16 cellular contexts compared by ENCODE assay signal in genomic region chr5:54905246-54905770, GRCh38.
DNase-seq lines count a peak whose midpoint lies in the region; ATAC-seq and TF ChIP-seq lines count a peak whose summit lies in the region.
"Had no signal": no experiment of that assay in that cellular context is flagged by ENCODE, and none has a peak within 500 bp of the region (broad histone marks: within the 10 kb centered on the region; RNA-seq: fewer than 3 reads in every experiment).

No MANE protein-coding gene starts in this region.

- no TSS peak for BruUV-seq in mammary epithelial cell (replicated peaks; lab: Mats Ljungman, UMichigan)
- no TSS peak for BruUV-seq in MCF 10A (replicated peaks; lab: Mats Ljungman, UMichigan)

- CTCF ChIA-PET in mammary epithelial cell (lab: Charles Lee; ENCODE audit: low non-redundant PET), result interaction anchor here (2.5 kb wide), 1 partner anchor 254 kb away, joined by 25 read pairs; the partner anchor contains the start of gene GPX8
- CTCF ChIA-PET in MCF 10A (lab: Yijun Ruan, JAX), result interaction anchor here (0.6 to 9.6 kb wide), 25 partner anchors 10 to 501 kb away, joined by 3 to 100 read pairs (median 4); partner anchors contain the start of genes GPX8 and GZMK

- H3K27me3 ChIP-seq in mammary epithelial cell (ENCODE audit: insufficient read depth, low read length) (no peaks in the 10 kb centered on the region), MM.1S (replicated peaks; ENCODE audit: insufficient read depth, low read length) (no peaks in the 10 kb centered on the region)

- H3K9ac ChIP-seq in mammary epithelial cell (ENCODE audit: insufficient read depth, low read length) (no peak overlapping the region), MM.1S (ENCODE audit: low read length) (no peak overlapping the region)
- H3K9ac ChIP-seq: SK-N-SH had no signal

- in situ Hi-C loops in mammary epithelial cell (cut with MboI; ENCODE audit: low sequenced_read_pairs in 2 of 2), result loop anchor here (5.0 to 10.0 kb wide), 2 partner anchors 249 to 252 kb away; no protein-coding TSS in a partner anchor

- no peaks in the 10 kb centered on the region for H3K9me3 ChIP-seq in mammary epithelial cell (replicated peaks; ENCODE audit: insufficient read depth, low read length)
- H3K9me3 ChIP-seq in MM.1S (replicated peaks; ENCODE audit: insufficient read depth, low read length), result no peaks in the 10 kb centered on the region
- H3K9me3 ChIP-seq: HAP-1, SK-N-SH had no signal

- POLR2A ChIA-PET in MCF 10A (lab: Yijun Ruan, JAX), result interaction anchor here (0.6 to 4.1 kb wide), 5 partner anchors 39 to 255 kb away, joined by 3 to 31 read pairs (median 8); partner anchors contain the start of gene GPX8

- no peaks in the 10 kb centered on the region for H3K4me1 Mint-ChIP-seq in MCF 10A (ENCODE audit: insufficient read depth, unreplicated experiment)
- H3K4me1 Mint-ChIP-seq: GM23338 had no signal

- H3K4me2 ChIP-seq in mammary epithelial cell (ENCODE audit: insufficient read depth, low read depth, low read length), result no peak overlapping the region
- no peak overlapping the region for H3K4me2 ChIP-seq in MM.1S (ENCODE audit: low read depth, low read length)
- H3K4me2 ChIP-seq: GM23338, SK-N-SH had no signal

- ATAC-seq in HG03196 (IDR thresholded peaks at IDR 0.05; ENCODE audit: unreplicated experiment) (no peak), GM18858 (IDR thresholded peaks at IDR 0.05; ENCODE audit: unreplicated experiment) (no peak), GM19397 (IDR thresholded peaks at IDR 0.05; ENCODE audit: unreplicated experiment) (no peak)

- H3K36me3 Mint-ChIP-seq in MCF 10A (ENCODE audit: insufficient read depth, unreplicated experiment), result no peaks in the 10 kb centered on the region
- H3K36me3 Mint-ChIP-seq: CD14-positive monocyte had no signal

- H3K36me3 ChIP-seq in mammary epithelial cell (ENCODE audit: insufficient read depth, low read length), result no peaks in the 10 kb centered on the region
- H3K36me3 ChIP-seq in MM.1S (replicated peaks; ENCODE audit: insufficient read depth, low read length), result no peaks in the 10 kb centered on the region
- H3K36me3 ChIP-seq: HAP-1 had no signal

- H3K9me2 ChIP-seq in MM.1S (replicated peaks; ENCODE audit: insufficient read depth, low read length), result no peaks in the 10 kb centered on the region
- H3K9me2 ChIP-seq: SK-N-SH had no signal

- H3K4me3 ChIP-seq in mammary epithelial cell (replicated peaks in 1 of 3; ENCODE audit: insufficient read depth in 1 of 3, low read depth in 2 of 3, low read length in 3 of 3) (no peak overlapping the region), MM.1S (ENCODE audit: low read length) (no peak overlapping the region)
- H3K4me3 ChIP-seq: GM23338, HAP-1 had no signal

- dilution Hi-C loops in mammary epithelial cell (cut with HindIII; ENCODE audit: low sequenced_read_pairs), result no loop called here

- intact Hi-C loops in mammary epithelial cell (cut with micrococcal nuclease) (no loop called here), MCF 10A (cut with micrococcal nuclease) (no loop called here)

- H3K27me3 Mint-ChIP-seq in MCF 10A (ENCODE audit: insufficient read depth, unreplicated experiment), result peaks cover 32% of the 10 kb centered on the region

- H3F3A ChIP-seq in MM.1S (ENCODE audit: insufficient read depth, low read length), result peaks cover 21% of the 10 kb centered on the region

- peak; percentile 9 for DNase-seq in mammary epithelial cell
- DNase-seq in MCF 10A (ENCODE audit: unreplicated experiment), result no peak
- DNase-seq in LHCN-M2 (ENCODE audit: low read depth), result peak; percentile 63
- peak; percentile 85 for DNase-seq in left kidney (ENCODE audit: low read depth, low spot score)
- no peak for DNase-seq in MM.1S
- DNase-seq: NCI-H146, NCI-H2227 treated with DMSO at 0.1 percent for 48 hours, SIG-M5 had no signal

- TF ChIP-seq CTCF in mammary epithelial cell (conservative IDR thresholded peaks at IDR 0.05 in 1 of 2, IDR thresholded peaks at IDR 0.05 in 1 of 2; ENCODE audit: extremely low read depth in 1 of 2, insufficient read depth in 1 of 2, low read depth in 1 of 2, low read length in 2 of 2) (no peak), MCF 10A (IDR thresholded peaks at IDR 0.05; ENCODE audit: unreplicated experiment) (no peak), MM.1S (IDR thresholded peaks at IDR 0.05; ENCODE audit: low read length) (no peak)

- no peaks in the 10 kb centered on the region for H3K4me1 ChIP-seq in mammary epithelial cell (ENCODE audit: insufficient read depth, low read length)
- H3K4me1 ChIP-seq in MM.1S (ENCODE audit: low read length), result peaks cover 33% of the 10 kb centered on the region
- H3K4me1 ChIP-seq: HAP-1 had no signal

- H3K79me2 ChIP-seq in mammary epithelial cell (ENCODE audit: insufficient read depth, low read length) (no peaks in the 10 kb centered on the region), MM.1S (ENCODE audit: low read length) (no peaks in the 10 kb centered on the region)

- no peak overlapping the region for H3K27ac Mint-ChIP-seq in MCF 10A (ENCODE audit: low read depth, unreplicated experiment)
- H3K27ac Mint-ChIP-seq: GM23338 had no signal

- no peaks in the 10 kb centered on the region for H3K9me3 Mint-ChIP-seq in MCF 10A (ENCODE audit: unreplicated experiment)
- H3K9me3 Mint-ChIP-seq: CD14-positive monocyte, GM23338 had no signal

- no peak overlapping the region for H3K4me3 Mint-ChIP-seq in MCF 10A (ENCODE audit: unreplicated experiment)
- H3K4me3 Mint-ChIP-seq: CD14-positive monocyte, GM23338 had no signal

- H2AFZ ChIP-seq in mammary epithelial cell (ENCODE audit: low read depth, low read length), result no peak overlapping the region
- no peak overlapping the region for H2AFZ ChIP-seq in MM.1S (ENCODE audit: low read length)
- H2AFZ ChIP-seq: GM23338 had no signal

- H4K20me1 ChIP-seq in mammary epithelial cell (ENCODE audit: insufficient read depth, low read length) (no peaks in the 10 kb centered on the region), MM.1S (ENCODE audit: insufficient read depth, low read length) (no peaks in the 10 kb centered on the region)

- H3K27ac ChIP-seq in mammary epithelial cell (ENCODE audit: insufficient read depth, low read depth, low read length), result no peak overlapping the region
- H3K27ac ChIP-seq in MM.1S (ENCODE audit: low read length), result no peak overlapping the region
- H3K27ac ChIP-seq: 22Rv1 had no signal

- 74% methylated on average over 3 of the region's 3 CpGs for WGBS in mammary epithelial cell (ENCODE audit: low coverage, missing lambda C conversion rate)

Comparison
In these comparisons a context has a peak if more than half of its experiments do, and no peak if none do; other contexts are left out.
1. DNase-seq: peak in mammary epithelial cell (single experiment), LHCN-M2 (single experiment) and left kidney (single experiment); none in MCF 10A (single experiment) and MM.1S (single experiment).